8 cellular contexts compared by ENCODE assay signal in genomic region chr12:2794736-2795289, GRCh38. TPM values are rescaled to one million over a fixed set of nuclear protein-coding genes. Genes with fewer than 3 reads are reported as not detected.
DNase-seq lines count a peak whose midpoint lies in the region; TF ChIP-seq lines count a peak whose summit lies in the region.

Gene FKBP4 (plus strand): TSS chr12:2794970. CDS start chr12:2795140, 170 bp downstream.

- H3K36me3 ChIP-seq in neuron (ENCODE audit: insufficient read depth, low read length): peaks cover 31% of the 10 kb centered on the region
- peaks cover 7 to 29% (median 25%) of the 10 kb centered on the region in 5 donors for H3K36me3 ChIP-seq in subcutaneous abdominal adipose tissue (ENCODE audit: control insufficient read depth in 5 of 5, insufficient read depth in 5 of 5, low read length in 5 of 5)

- peak within 1 kb of the TSS; percentile 68 to 86 (median 79) for H3K9ac ChIP-seq in subcutaneous abdominal adipose tissue (ENCODE audit: low read length in 5 of 5)

- peak; percentile 95 for DNase-seq in G401 (ENCODE audit: low spot score)
- peak; percentile 84 for DNase-seq in H4 (ENCODE audit: low spot score)
- DNase-seq in LNCaP clone FGC (ENCODE audit: low read depth): no peak
- DNase-seq in activated gamma-delta T cell treated with anti-CD3 and anti-CD28 coated beads, Interleukin-2, amount 50 U/mL, for 16 hours (ENCODE audit: low read depth): peak; percentile 81
- DNase-seq in foreskin fibroblast: peak; percentile 85 to 95

- H3K4me1 ChIP-seq in neuron (ENCODE audit: insufficient read depth, low read length) (peaks cover 15% of the 10 kb centered on the region), subcutaneous abdominal adipose tissue (ENCODE audit: control insufficient read depth in 5 of 5, insufficient read depth in 5 of 5, low read length in 5 of 5) (peaks cover 10 to 30% (median 27%) of the 10 kb centered on the region in 5 donors)

- H2AFZ ChIP-seq in neuron (ENCODE audit: low read depth, low read length): peak within 1 kb of the TSS; percentile 88

- peak; percentile 96 for TF ChIP-seq POLR2A in Raji (IDR thresholded peaks at IDR 0.05; ENCODE audit: insufficient read depth, low read depth, low read length)

- peak within 1 kb of the TSS; percentile 90 for H3K4me3 ChIP-seq in LNCaP clone FGC (ENCODE audit: low read depth, low read length)
- H3K4me3 ChIP-seq in foreskin fibroblast (ENCODE audit: low read depth in 1 of 2, low read length in 2 of 2): peak within 1 kb of the TSS; percentile 87 to 90
- peak within 1 kb of the TSS; percentile 68 for H3K4me3 ChIP-seq in neuron (ENCODE audit: low read length)
- H3K4me3 ChIP-seq in subcutaneous abdominal adipose tissue (ENCODE audit: low read depth in 1 of 5, low read length in 5 of 5): peak within 1 kb of the TSS; percentile 26 to 89 (median 84)

- in situ Hi-C loops in G401 (cut with HindIII; ENCODE audit: low sequenced_read_pairs): no loop called here

- H3K27me3 ChIP-seq in neuron (ENCODE audit: insufficient read depth, low read length): no peaks in the 10 kb centered on the region
- H3K27me3 ChIP-seq in subcutaneous abdominal adipose tissue (ENCODE audit: control insufficient read depth in 5 of 5, insufficient read depth in 4 of 5, low read length in 5 of 5): no peaks in the 10 kb centered on the region

- H3K27ac ChIP-seq in subcutaneous abdominal adipose tissue (ENCODE audit: low read depth, low read length): peak within 1 kb of the TSS; percentile 88

- TF ChIP-seq CTCF in LNCaP clone FGC (IDR thresholded peaks at IDR 0.05; ENCODE audit: control insufficient read depth, extremely low read depth, insufficient read depth) (no peak), foreskin fibroblast (IDR thresholded peaks at IDR 0.05; ENCODE audit: low read depth, low read length) (no peak)

- H3K9me3 ChIP-seq in neuron (ENCODE audit: low read length) (no peaks in the 10 kb centered on the region), subcutaneous abdominal adipose tissue (ENCODE audit: control insufficient read depth in 5 of 5, low read length in 5 of 5) (no peaks in the 10 kb centered on the region)

RNA-seq across cellular contexts. Expression of gene FKBP4, which starts in this region (rescaled TPM):
- 95.0 and 137 TPM in 2 replicates for total RNA-seq in G401 (2014; rRNA removed; shearing (Covaris generic))
- 96.4 and 97.5 TPM in 2 replicates for total RNA-seq in H4 (2014; rRNA removed; shearing (Covaris generic))
